Comparison of ENCODE assay signal across 9 cellular contexts in genomic region chr7:43108255-43109011, GRCh38. TPM values are rescaled to one million over a fixed set of nuclear protein-coding genes. Genes with fewer than 3 reads are reported as not detected.
DNase-seq lines count a peak whose midpoint lies in the region; ATAC-seq and TF ChIP-seq lines count a peak whose summit lies in the region.
"Had no signal": no experiment of that assay in that cellular context is flagged by ENCODE, and none has a peak within 500 bp of the region (broad histone marks: within the 10 kb centered on the region; RNA-seq: fewer than 3 reads in every experiment).

No MANE protein-coding gene starts in this region.

- no peak overlapping the region for H3K27ac ChIP-seq in GM23338 (ENCODE audit: low read depth)

- ATAC-seq in GM23338 (peak; percentile 68), left lobe of liver (peak; percentile 98)

- peak; percentile 2 for DNase-seq in NCI-H2107 treated with DMSO at 0.1 percent for 48 hours (lab: John Stamatoyannopoulos, UW; ENCODE audit: unreplicated experiment)
- DNase-seq in NCI-H2107 (lab: John Stamatoyannopoulos, UW) = no peak
- peak; percentile 92 for DNase-seq in GM23338 (ENCODE audit: low spot score)
- DNase-seq in T-helper 2 cell treated with Interferon-gamma antibody and Interleukin-4, amounts not matched to agents 5 μg/mL and 100 μg/mL, for 36 hours (ENCODE audit: low spot score) = peak; percentile 23
- DNase-seq in cardiac fibroblast (ENCODE audit: low read depth in 2 of 2) = peak; percentile 64 to 69
- DNase-seq in left lobe of liver (ENCODE audit: low spot score) = peak; percentile 63
- DNase-seq in stimulated activated CD8-positive, alpha-beta memory T cell treated with anti-CD3 and anti-CD28 coated beads, Interleukin-12 subunit alpha, Interleukin-12 subunit beta, amount 100 ng/mL, for 24 hours (ENCODE audit: extremely low read depth) = peak; percentile 5

- peaks cover 3% of the 10 kb centered on the region; the same call in 1 of the 3 replicates for H3K9me3 Mint-ChIP-seq in GM23338
- no peaks in the 10 kb centered on the region for H3K9me3 Mint-ChIP-seq in T-helper 2 cell treated with Interferon-gamma antibody and Interleukin-4, amounts not matched to agents 5 μg/mL and 100 μg/mL, for 36 hours

- H3K4me1 ChIP-seq in GM23338 (ENCODE audit: insufficient read depth) = peaks cover 21% of the 10 kb centered on the region

- no peaks in the 10 kb centered on the region for H3K9me2 ChIP-seq in GM23338 (ENCODE audit: insufficient read depth)

- H4K20me1 ChIP-seq in GM23338 (replicated peaks; ENCODE audit: insufficient read depth) = no peaks in the 10 kb centered on the region
- H4K20me1 ChIP-seq: BLaER1 treated with 17β-estradiol and CSF1 and Interleukin-3, amounts not matched to agents 10 nM and 100 nM had no signal

- H2AFZ ChIP-seq in GM23338 = no peak overlapping the region

- H3K4me3 ChIP-seq in GM23338 (peak overlapping the region; percentile 9; the same call in 1 of the 2 replicates), cardiac fibroblast (replicated peaks in 1 of 2; ENCODE audit: low read depth in 2 of 2, low read length in 2 of 2) (no peak overlapping the region)
- H3K4me3 ChIP-seq: BLaER1 treated with 17β-estradiol and CSF1 and Interleukin-3, amounts not matched to agents 10 nM and 100 nM had no signal

- H3K4me3 Mint-ChIP-seq in GM23338 = peak overlapping the region; percentile 59
- H3K4me3 Mint-ChIP-seq in T-helper 2 cell treated with Interferon-gamma antibody and Interleukin-4, amounts not matched to agents 5 μg/mL and 100 μg/mL, for 36 hours = no peak overlapping the region

- TF ChIP-seq CTCF in GM23338 (conservative IDR thresholded peaks at IDR 0.05; ENCODE audit: low read depth in 2 of 2) = peak; percentile 85 to 93
- TF ChIP-seq CTCF in cardiac fibroblast (IDR thresholded peaks at IDR 0.05; ENCODE audit: low read depth, low read length) = peak; percentile 99

- H3K27me3 ChIP-seq in GM23338 (ENCODE audit: insufficient read depth) = peaks cover 16% of the 10 kb centered on the region

- H3K27me3 Mint-ChIP-seq in GM23338 (ENCODE audit: insufficient read depth, low read depth, poor library complexity) = peaks cover 9% of the 10 kb centered on the region
- H3K27me3 Mint-ChIP-seq in T-helper 2 cell treated with Interferon-gamma antibody and Interleukin-4, amounts not matched to agents 5 μg/mL and 100 μg/mL, for 36 hours (ENCODE audit: low read depth) = peaks cover 50% of the 10 kb centered on the region

- H3K4me1 Mint-ChIP-seq in GM23338 = peaks cover 38% of the 10 kb centered on the region
- peaks cover 8% of the 10 kb centered on the region for H3K4me1 Mint-ChIP-seq in T-helper 2 cell treated with Interferon-gamma antibody and Interleukin-4, amounts not matched to agents 5 μg/mL and 100 μg/mL, for 36 hours (ENCODE audit: low read depth)

- no peaks in the 10 kb centered on the region for H3K79me2 ChIP-seq in GM23338 (replicated peaks; ENCODE audit: insufficient read depth)

- peak; percentile 71 for TF ChIP-seq RAD21 in Ishikawa (IDR thresholded peaks at IDR 0.05; ENCODE audit: low read depth)

- TF ChIP-seq EP300 in Ishikawa (IDR thresholded peaks at IDR 0.05; ENCODE audit: borderline replicate concordance) = no peak

- peak overlapping the region; percentile 43; the same call in 1 of the 2 replicates for H3K4me2 ChIP-seq in GM23338

- peaks cover 3% of the 10 kb centered on the region; the same call in 1 of the 3 replicates for H3K36me3 Mint-ChIP-seq in GM23338 (ENCODE audit: low read depth)
- H3K36me3 Mint-ChIP-seq in T-helper 2 cell treated with Interferon-gamma antibody and Interleukin-4, amounts not matched to agents 5 μg/mL and 100 μg/mL, for 36 hours (ENCODE audit: low read depth) = no peaks in the 10 kb centered on the region

- no peaks in the 10 kb centered on the region; the same call in 1 of the 2 replicates for H3F3A ChIP-seq in GM23338 (replicated peaks; ENCODE audit: low read depth)

- peak overlapping the region; percentile 98 for H3K27ac Mint-ChIP-seq in GM23338
- no peak overlapping the region for H3K27ac Mint-ChIP-seq in T-helper 2 cell treated with Interferon-gamma antibody and Interleukin-4, amounts not matched to agents 5 μg/mL and 100 μg/mL, for 36 hours

- no peaks in the 10 kb centered on the region for H3K36me3 ChIP-seq in GM23338 (ENCODE audit: insufficient read depth)
- H3K36me3 ChIP-seq: BLaER1 treated with 17β-estradiol and CSF1 and Interleukin-3, amounts not matched to agents 10 nM and 100 nM had no signal

TF ChIP-seq in GM23338, 12 proteins besides CTCF, POLR2A, EP300 and RAD21 (continues in another document):
- TF ChIP-seq CREB1 (CRISPR knock-in tag; IDR thresholded peaks at IDR 0.05; ENCODE audit: low read depth) = 0 out of 2 replicates have a peak, but pooled peaks have one; percentile 4

TF ChIP-seq in Ishikawa, 13 proteins besides CTCF, POLR2A, EP300 and RAD21:
- TF ChIP-seq, protein P1, sequence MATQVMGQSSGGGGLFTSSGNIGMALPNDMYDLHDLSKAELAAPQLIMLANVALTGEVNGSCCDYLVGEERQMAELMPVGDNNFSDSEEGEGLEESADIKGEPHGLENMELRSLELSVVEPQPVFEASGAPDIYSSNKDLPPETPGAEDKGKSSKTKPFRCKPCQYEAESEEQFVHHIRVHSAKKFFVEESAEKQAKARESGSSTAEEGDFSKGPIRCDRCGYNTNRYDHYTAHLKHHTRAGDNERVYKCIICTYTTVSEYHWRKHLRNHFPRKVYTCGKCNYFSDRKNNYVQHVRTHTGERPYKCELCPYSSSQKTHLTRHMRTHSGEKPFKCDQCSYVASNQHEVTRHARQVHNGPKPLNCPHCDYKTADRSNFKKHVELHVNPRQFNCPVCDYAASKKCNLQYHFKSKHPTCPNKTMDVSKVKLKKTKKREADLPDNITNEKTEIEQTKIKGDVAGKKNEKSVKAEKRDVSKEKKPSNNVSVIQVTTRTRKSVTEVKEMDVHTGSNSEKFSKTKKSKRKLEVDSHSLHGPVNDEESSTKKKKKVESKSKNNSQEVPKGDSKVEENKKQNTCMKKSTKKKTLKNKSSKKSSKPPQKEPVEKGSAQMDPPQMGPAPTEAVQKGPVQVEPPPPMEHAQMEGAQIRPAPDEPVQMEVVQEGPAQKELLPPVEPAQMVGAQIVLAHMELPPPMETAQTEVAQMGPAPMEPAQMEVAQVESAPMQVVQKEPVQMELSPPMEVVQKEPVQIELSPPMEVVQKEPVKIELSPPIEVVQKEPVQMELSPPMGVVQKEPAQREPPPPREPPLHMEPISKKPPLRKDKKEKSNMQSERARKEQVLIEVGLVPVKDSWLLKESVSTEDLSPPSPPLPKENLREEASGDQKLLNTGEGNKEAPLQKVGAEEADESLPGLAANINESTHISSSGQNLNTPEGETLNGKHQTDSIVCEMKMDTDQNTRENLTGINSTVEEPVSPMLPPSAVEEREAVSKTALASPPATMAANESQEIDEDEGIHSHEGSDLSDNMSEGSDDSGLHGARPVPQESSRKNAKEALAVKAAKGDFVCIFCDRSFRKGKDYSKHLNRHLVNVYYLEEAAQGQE (IDR thresholded peaks at IDR 0.05; ENCODE audit: low read depth) = no peak
- TF ChIP-seq YY1 (IDR thresholded peaks at IDR 0.05; ENCODE audit: low read depth) (no peak), CEBPB (IDR thresholded peaks at IDR 0.05) (no peak), ZBTB7A (IDR thresholded peaks at IDR 0.05; ENCODE audit: low read depth) (no peak), USF1 (IDR thresholded peaks at IDR 0.05) (no peak), TAF1 (IDR thresholded peaks at IDR 0.05; ENCODE audit: low read depth) (no peak), MAX (IDR thresholded peaks at IDR 0.05) (no peak), TCF12 (IDR thresholded peaks at IDR 0.05; ENCODE audit: low read depth) (no peak), TEAD4 (IDR thresholded peaks at IDR 0.05) (no peak), CREB1 (IDR thresholded peaks at IDR 0.05; ENCODE audit: low read depth) (no peak), FOXM1 (IDR thresholded peaks at IDR 0.05; ENCODE audit: borderline replicate concordance, low read depth) (no peak)

RNA-seq across cellular contexts. Expression of gene HECW1, which starts 4.0 kb away (rescaled TPM):
- total RNA-seq in GM23338 (2014; rRNA removed; shearing (Covaris generic)) = 19.2 and 21.8 TPM in 2 replicates
- 6.1 and 11.0 TPM in 2 replicates for polyA plus RNA-seq in GM23338 (2016; fragmentation: Nextera tagmentation; extraction: Ambion mirVana)
- total RNA-seq in left lobe of liver = not detected

Comparison
In these comparisons a context has a peak if more than half of its experiments do, and no peak if none do; other contexts are left out.
1. RNA of gene HECW1, which starts 4.0 kb away (total RNA-seq): 19.2 to 21.8 TPM in GM23338; not detected in left lobe of liver (single experiment); every median in the first group is over 10 times any median in the second.